Comparison of ENCODE assay signal across 1 cellular context in the genomic region with DNA sequence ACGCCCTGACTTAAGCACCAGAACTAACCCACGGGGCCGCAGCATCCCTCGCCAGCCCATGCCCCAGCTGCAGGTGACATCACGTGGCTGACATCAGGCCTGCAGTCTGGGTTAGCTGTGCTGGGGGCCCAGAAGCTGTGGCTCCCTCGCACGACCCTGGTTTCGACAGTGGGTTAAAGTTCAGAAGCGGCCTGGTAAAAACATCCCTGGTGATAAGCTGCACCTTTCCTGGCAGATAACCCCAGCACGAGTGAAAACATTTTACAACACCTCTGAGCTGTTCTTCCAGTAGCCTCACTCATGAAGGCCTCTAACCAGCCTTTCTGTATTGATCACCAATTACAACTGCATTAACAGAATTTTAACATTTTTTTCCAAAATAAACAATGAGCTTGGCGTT.
TF ChIP-seq lines count a peak whose summit lies in the region.

No MANE protein-coding gene starts in this region.

TF ChIP-seq in HepG2, 621 proteins besides CTCF, POLR2A, EP300 and RAD21 (continued from another document):
- TF ChIP-seq ZIK1 (CRISPR knock-in tag; IDR thresholded peaks at IDR 0.05; ENCODE audit: borderline replicate concordance, low read depth): no peak
- TF ChIP-seq, protein P1, sequence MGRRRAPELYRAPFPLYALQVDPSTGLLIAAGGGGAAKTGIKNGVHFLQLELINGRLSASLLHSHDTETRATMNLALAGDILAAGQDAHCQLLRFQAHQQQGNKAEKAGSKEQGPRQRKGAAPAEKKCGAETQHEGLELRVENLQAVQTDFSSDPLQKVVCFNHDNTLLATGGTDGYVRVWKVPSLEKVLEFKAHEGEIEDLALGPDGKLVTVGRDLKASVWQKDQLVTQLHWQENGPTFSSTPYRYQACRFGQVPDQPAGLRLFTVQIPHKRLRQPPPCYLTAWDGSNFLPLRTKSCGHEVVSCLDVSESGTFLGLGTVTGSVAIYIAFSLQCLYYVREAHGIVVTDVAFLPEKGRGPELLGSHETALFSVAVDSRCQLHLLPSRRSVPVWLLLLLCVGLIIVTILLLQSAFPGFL (CRISPR knock-in tag; IDR thresholded peaks at IDR 0.05): no peak
- TF ChIP-seq ZSCAN25 (CRISPR knock-in tag; IDR thresholded peaks at IDR 0.05): no peak
- no peak for TF ChIP-seq PAWR (CRISPR knock-in tag; IDR thresholded peaks at IDR 0.05; ENCODE audit: borderline replicate concordance)
- TF ChIP-seq ZNF503 (CRISPR knock-in tag; IDR thresholded peaks at IDR 0.05): no peak
- TF ChIP-seq, protein P2, sequence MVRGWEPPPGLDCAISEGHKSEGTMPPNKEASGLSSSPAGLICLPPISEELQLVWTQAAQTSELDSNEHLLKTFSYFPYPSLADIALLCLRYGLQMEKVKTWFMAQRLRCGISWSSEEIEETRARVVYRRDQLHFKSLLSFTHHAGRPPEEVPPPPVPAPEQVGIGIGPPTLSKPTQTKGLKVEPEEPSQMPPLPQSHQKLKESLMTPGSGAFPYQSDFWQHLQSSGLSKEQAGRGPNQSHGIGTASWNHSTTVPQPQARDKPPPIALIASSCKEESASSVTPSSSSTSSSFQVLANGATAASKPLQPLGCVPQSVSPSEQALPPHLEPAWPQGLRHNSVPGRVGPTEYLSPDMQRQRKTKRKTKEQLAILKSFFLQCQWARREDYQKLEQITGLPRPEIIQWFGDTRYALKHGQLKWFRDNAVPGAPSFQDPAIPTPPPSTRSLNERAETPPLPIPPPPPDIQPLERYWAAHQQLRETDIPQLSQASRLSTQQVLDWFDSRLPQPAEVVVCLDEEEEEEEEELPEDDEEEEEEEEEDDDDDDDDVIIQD (CRISPR knock-in tag; IDR thresholded peaks at IDR 0.05; ENCODE audit: low read depth): no peak
- no peak for TF ChIP-seq SRSF9 (IDR thresholded peaks at IDR 0.05; ENCODE audit: borderline replicate concordance, insufficient read depth, low read depth, low read length, poor library complexity, severe bottlenecking)
- TF ChIP-seq, protein P3, sequence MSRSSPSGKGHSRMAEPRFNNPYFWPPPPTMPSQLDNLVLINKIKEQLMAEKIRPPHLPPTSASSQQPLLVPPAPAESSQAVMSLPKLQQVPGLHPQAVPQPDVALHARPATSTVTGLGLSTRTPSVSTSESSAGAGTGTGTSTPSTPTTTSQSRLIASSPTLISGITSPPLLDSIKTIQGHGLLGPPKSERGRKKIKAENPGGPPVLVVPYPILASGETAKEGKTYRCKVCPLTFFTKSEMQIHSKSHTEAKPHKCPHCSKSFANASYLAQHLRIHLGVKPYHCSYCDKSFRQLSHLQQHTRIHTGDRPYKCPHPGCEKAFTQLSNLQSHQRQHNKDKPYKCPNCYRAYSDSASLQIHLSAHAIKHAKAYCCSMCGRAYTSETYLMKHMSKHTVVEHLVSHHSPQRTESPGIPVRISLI (CRISPR knock-in tag; IDR thresholded peaks at IDR 0.05; ENCODE audit: borderline replicate concordance): no peak
- TF ChIP-seq, protein P4, sequence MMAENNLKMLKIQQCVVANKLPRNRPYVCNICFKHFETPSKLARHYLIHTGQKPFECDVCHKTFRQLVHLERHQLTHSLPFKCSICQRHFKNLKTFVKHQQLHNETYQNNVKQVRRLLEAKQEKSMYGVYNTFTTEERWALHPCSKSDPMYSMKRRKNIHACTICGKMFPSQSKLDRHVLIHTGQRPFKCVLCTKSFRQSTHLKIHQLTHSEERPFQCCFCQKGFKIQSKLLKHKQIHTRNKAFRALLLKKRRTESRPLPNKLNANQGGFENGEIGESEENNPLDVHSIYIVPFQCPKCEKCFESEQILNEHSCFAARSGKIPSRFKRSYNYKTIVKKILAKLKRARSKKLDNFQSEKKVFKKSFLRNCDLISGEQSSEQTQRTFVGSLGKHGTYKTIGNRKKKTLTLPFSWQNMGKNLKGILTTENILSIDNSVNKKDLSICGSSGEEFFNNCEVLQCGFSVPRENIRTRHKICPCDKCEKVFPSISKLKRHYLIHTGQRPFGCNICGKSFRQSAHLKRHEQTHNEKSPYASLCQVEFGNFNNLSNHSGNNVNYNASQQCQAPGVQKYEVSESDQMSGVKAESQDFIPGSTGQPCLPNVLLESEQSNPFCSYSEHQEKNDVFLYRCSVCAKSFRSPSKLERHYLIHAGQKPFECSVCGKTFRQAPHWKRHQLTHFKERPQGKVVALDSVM (CRISPR knock-in tag; IDR thresholded peaks at IDR 0.05): peak; percentile 18; the same call in 1 of the 2 replicates
